Comparison of ENCODE assay signal across 29 cellular contexts in the genomic region with DNA sequence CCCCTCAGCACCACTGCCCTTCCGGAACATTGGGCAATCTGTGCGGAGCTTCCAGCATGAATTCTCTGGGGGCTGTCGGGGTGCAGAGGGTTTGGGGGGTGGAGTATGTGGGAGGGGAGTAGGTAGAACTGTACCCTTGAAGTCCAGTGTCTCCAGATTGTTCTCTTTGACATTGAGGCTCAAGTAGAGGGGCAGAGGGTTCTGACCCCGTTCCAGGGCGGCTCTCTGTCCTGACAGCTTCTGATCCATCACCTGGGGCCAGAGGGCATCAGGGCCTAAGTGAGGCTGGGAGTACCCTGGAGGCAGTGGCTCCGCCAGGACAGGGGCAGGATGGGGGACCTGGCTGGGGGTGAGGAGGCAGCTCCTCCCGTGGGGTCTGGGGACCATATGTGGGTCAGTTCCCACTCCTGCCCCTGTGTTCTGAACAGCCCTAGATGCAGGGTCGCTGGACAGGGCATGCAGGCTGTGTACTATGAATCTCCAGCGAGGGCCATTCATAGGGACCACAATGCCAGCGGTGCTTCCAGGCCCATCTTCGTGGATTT. TPM values are rescaled to one million over a fixed set of nuclear protein-coding genes. Genes with fewer than 3 reads are reported as not detected.
DNase-seq lines count a peak whose midpoint lies in the region; ATAC-seq and TF ChIP-seq lines count a peak whose summit lies in the region.
"Had no signal": no experiment of that assay in that cellular context is flagged by ENCODE, and none has a peak within 500 bp of the region (broad histone marks: within the 10 kb centered on the region; RNA-seq: fewer than 3 reads in every experiment).

No MANE protein-coding gene starts in this region.

- H3K14ac ChIP-seq in neuronal stem cell (ENCODE audit: low read length): no peak overlapping the region

- no peak overlapping the region for H2BK15ac ChIP-seq in neuronal stem cell (ENCODE audit: low read length)

- no peaks in the 10 kb centered on the region for H3K36me3 ChIP-seq in neuronal stem cell (replicated peaks in 1 of 2; ENCODE audit: control insufficient read depth in 2 of 2, insufficient read depth in 2 of 2, low read length in 2 of 2)
- H3K36me3 ChIP-seq in H7 (replicated peaks; ENCODE audit: control insufficient read depth, insufficient read depth, low read length): no peaks in the 10 kb centered on the region
- H3K36me3 ChIP-seq: BLaER1 treated with 17β-estradiol and CSF1 and Interleukin-3, amounts not matched to agents 10 nM and 100 nM; SJSA1 had no signal

- H3K23ac ChIP-seq in neuronal stem cell (ENCODE audit: low read depth, low read length, poor library complexity): peak overlapping the region; percentile 22

- peaks cover 0 to 3% of the 10 kb centered on the region in 2 donors for H3K4me1 Mint-ChIP-seq in natural killer cell treated with Interleukin-12 subunit alpha and Interleukin-12 subunit beta and Interleukin-15 and Interleukin-18, amount 100 ng/mL, for 72 hours (ENCODE audit: low read depth in 2 of 2)
- no peaks in the 10 kb centered on the region for H3K4me1 Mint-ChIP-seq in natural killer cell
- no peaks in the 10 kb centered on the region for H3K4me1 Mint-ChIP-seq in stimulated activated effector memory CD8-positive, alpha-beta T cell treated with anti-CD3 and anti-CD28 coated beads, Interleukin-12 subunit alpha, Interleukin-12 subunit beta, amount 100 ng/mL, for 72 hours
- no peaks in the 10 kb centered on the region for H3K4me1 Mint-ChIP-seq in activated CD4-positive, alpha-beta T cell treated with anti-CD3 and anti-CD28 coated beads, Interleukin-2, amount 10 ng/mL, durations not matched to agents 7 days and 5 days

- H2AFZ ChIP-seq in neuronal stem cell (ENCODE audit: low read length): no peak overlapping the region
- H2AFZ ChIP-seq: GM23248, PC-9 had no signal

- no peak overlapping the region for H2BK5ac ChIP-seq in neuronal stem cell (ENCODE audit: low read length)

- no peak overlapping the region for H3K27ac Mint-ChIP-seq in natural killer cell treated with Interleukin-12 subunit alpha and Interleukin-12 subunit beta and Interleukin-15 and Interleukin-18, amount 100 ng/mL, for 72 hours
- H3K27ac Mint-ChIP-seq in natural killer cell: no peak overlapping the region
- no peak overlapping the region for H3K27ac Mint-ChIP-seq in stimulated activated effector memory CD8-positive, alpha-beta T cell treated with anti-CD3 and anti-CD28 coated beads, Interleukin-12 subunit alpha, Interleukin-12 subunit beta, amount 100 ng/mL, for 72 hours
- H3K27ac Mint-ChIP-seq in activated CD4-positive, alpha-beta T cell treated with anti-CD3 and anti-CD28 coated beads, Interleukin-2, amount 10 ng/mL, durations not matched to agents 7 days and 5 days: no peak overlapping the region
- H3K27ac Mint-ChIP-seq: CD4-positive, alpha-beta T cell had no signal

- no peak overlapping the region for H3K4me3 Mint-ChIP-seq in natural killer cell treated with Interleukin-12 subunit alpha and Interleukin-12 subunit beta and Interleukin-15 and Interleukin-18, amount 100 ng/mL, for 72 hours
- H3K4me3 Mint-ChIP-seq in natural killer cell: no peak overlapping the region
- no peak overlapping the region for H3K4me3 Mint-ChIP-seq in stimulated activated effector memory CD8-positive, alpha-beta T cell treated with anti-CD3 and anti-CD28 coated beads, Interleukin-12 subunit alpha, Interleukin-12 subunit beta, amount 100 ng/mL, for 72 hours
- no peak overlapping the region for H3K4me3 Mint-ChIP-seq in activated CD4-positive, alpha-beta T cell treated with anti-CD3 and anti-CD28 coated beads, Interleukin-2, amount 10 ng/mL, durations not matched to agents 7 days and 5 days
- H3K4me3 Mint-ChIP-seq: CD4-positive, alpha-beta T cell; H9 had no signal

- no peak overlapping the region for H3K4me3 ChIP-seq in neuronal stem cell (ENCODE audit: low read length in 2 of 2)
- H3K4me3 ChIP-seq in H7 (ENCODE audit: insufficient read depth, low read depth, low read length): no peak overlapping the region
- H3K4me3 ChIP-seq: A549; BLaER1 treated with 17β-estradiol and CSF1 and Interleukin-3, amounts not matched to agents 10 nM and 100 nM; GM23248; K562; PC-9; SJSA1 had no signal

- H3K27me3 Mint-ChIP-seq in natural killer cell treated with Interleukin-12 subunit alpha and Interleukin-12 subunit beta and Interleukin-15 and Interleukin-18, amount 100 ng/mL, for 72 hours: peaks cover 6 to 11% of the 10 kb centered on the region in 2 donors
- peaks cover 8 to 10% of the 10 kb centered on the region in 2 donors for H3K27me3 Mint-ChIP-seq in natural killer cell (ENCODE audit: low read depth in 2 of 2)
- peaks cover 10% of the 10 kb centered on the region for H3K27me3 Mint-ChIP-seq in activated CD4-positive, alpha-beta T cell treated with anti-CD3 and anti-CD28 coated beads, Interleukin-2, amount 10 ng/mL, durations not matched to agents 7 days and 5 days

- H2BK120ac ChIP-seq in neuronal stem cell (ENCODE audit: low read depth, low read length): no peak overlapping the region

- POLR2A ChIA-PET in activated CD4-positive, alpha-beta T cell treated with anti-CD3 and anti-CD28 coated beads, Interleukin-2, amount 10 ng/mL, durations not matched to agents 7 days and 5 days (lab: Charles Lee): no interaction called here

- no peak overlapping the region for H4K8ac ChIP-seq in neuronal stem cell (ENCODE audit: low read depth, low read length)

- no peaks in the 10 kb centered on the region for H3K36me3 Mint-ChIP-seq in natural killer cell treated with Interleukin-12 subunit alpha and Interleukin-12 subunit beta and Interleukin-15 and Interleukin-18, amount 100 ng/mL, for 72 hours
- H3K36me3 Mint-ChIP-seq in natural killer cell: no peaks in the 10 kb centered on the region
- H3K36me3 Mint-ChIP-seq in stimulated activated effector memory CD8-positive, alpha-beta T cell treated with anti-CD3 and anti-CD28 coated beads, Interleukin-12 subunit alpha, Interleukin-12 subunit beta, amount 100 ng/mL, for 72 hours: no peaks in the 10 kb centered on the region
- H3K36me3 Mint-ChIP-seq in activated CD4-positive, alpha-beta T cell treated with anti-CD3 and anti-CD28 coated beads, Interleukin-2, amount 10 ng/mL, durations not matched to agents 7 days and 5 days (ENCODE audit: low read depth): no peaks in the 10 kb centered on the region

- no peak overlapping the region for H3K4me2 ChIP-seq in neuronal stem cell (ENCODE audit: insufficient read depth, low read length, poor library complexity, severe bottlenecking)
- H3K4me2 ChIP-seq: A549, PC-9 had no signal

- WGBS in neuronal stem cell (ENCODE audit: extremely low coverage in 2 of 2, insufficient read length in 2 of 2, insufficient replicate concordance in 1 of 2), 2 donors: no CpG with 5 or more reads among the region's 11 CpGs

- H3K79me1 ChIP-seq in neuronal stem cell (ENCODE audit: low read depth, low read length): no peaks in the 10 kb centered on the region

- H3K9me3 Mint-ChIP-seq in natural killer cell treated with Interleukin-12 subunit alpha and Interleukin-12 subunit beta and Interleukin-15 and Interleukin-18, amount 100 ng/mL, for 72 hours: no peaks in the 10 kb centered on the region
- peaks cover 0 to 3% of the 10 kb centered on the region in 2 donors for H3K9me3 Mint-ChIP-seq in natural killer cell
- H3K9me3 Mint-ChIP-seq in stimulated activated effector memory CD8-positive, alpha-beta T cell treated with anti-CD3 and anti-CD28 coated beads, Interleukin-12 subunit alpha, Interleukin-12 subunit beta, amount 100 ng/mL, for 72 hours: no peaks in the 10 kb centered on the region
- H3K9me3 Mint-ChIP-seq in activated CD4-positive, alpha-beta T cell treated with anti-CD3 and anti-CD28 coated beads, Interleukin-2, amount 10 ng/mL, durations not matched to agents 7 days and 5 days: no peaks in the 10 kb centered on the region
- H3K9me3 Mint-ChIP-seq: H9 had no signal

- H3K9ac ChIP-seq in neuronal stem cell (ENCODE audit: low read depth, low read length, poor library complexity): no peak overlapping the region
- H3K9ac ChIP-seq: BLaER1 treated with 17β-estradiol and CSF1 and Interleukin-3, amounts not matched to agents 10 nM and 100 nM; GM23248 had no signal

- H2AK5ac ChIP-seq in neuronal stem cell (ENCODE audit: low read depth, low read length): peak overlapping the region; percentile 47

- H3K4ac ChIP-seq in neuronal stem cell (ENCODE audit: low read length): no peak overlapping the region

- no peak for TF ChIP-seq CTCF in natural killer cell (IDR thresholded peaks at IDR 0.05)

- H3K18ac ChIP-seq in neuronal stem cell (ENCODE audit: low read length): no peak overlapping the region

- H2BK12ac ChIP-seq in neuronal stem cell (ENCODE audit: low read length): no peak overlapping the region

- no peak overlapping the region for H4K91ac ChIP-seq in neuronal stem cell (ENCODE audit: low read depth, low read length, poor library complexity)

- CTCF ChIA-PET in activated CD4-positive, alpha-beta T cell treated with anti-CD3 and anti-CD28 coated beads, Interleukin-2, amount 10 ng/mL, durations not matched to agents 7 days and 5 days (lab: Charles Lee): interaction anchor here (1.2 to 3.8 kb wide), 3 partner anchors 10 to 19 kb away, joined by 3 to 29 read pairs (median 4); no protein-coding TSS in a partner anchor

- no peaks in the 10 kb centered on the region for H3K4me1 ChIP-seq in neuronal stem cell (ENCODE audit: control insufficient read depth in 2 of 2, insufficient read depth in 1 of 2, low read depth in 1 of 2, low read length in 2 of 2)
- H3K4me1 ChIP-seq: A549, SJSA1 had no signal

- H3K27ac ChIP-seq in neuronal stem cell (replicated peaks; ENCODE audit: low read length): no peak overlapping the region
- H3K27ac ChIP-seq: A549; BLaER1 treated with 17β-estradiol and CSF1 and Interleukin-3, amounts not matched to agents 10 nM and 100 nM; GM23248; PC-9; SJSA1 had no signal

- intact Hi-C loops in natural killer cell (cut with micrococcal nuclease): no loop called here

- H3K27me3 ChIP-seq in neuronal stem cell (ENCODE audit: control insufficient read depth in 3 of 3, insufficient read depth in 3 of 3, low read depth in 1 of 3, low read length in 3 of 3): peaks cover 0 to 10% (median 0%) of the 10 kb centered on the region in 3 experiments
- H3K27me3 ChIP-seq in H7 (ENCODE audit: control insufficient read depth, insufficient read depth, low read length): no peaks in the 10 kb centered on the region
- H3K27me3 ChIP-seq: BLaER1 treated with 17β-estradiol and CSF1 and Interleukin-3, amounts not matched to agents 10 nM and 100 nM; SJSA1 had no signal

- H3K9me3 ChIP-seq in neuronal stem cell (replicated peaks in 1 of 2; ENCODE audit: control insufficient read depth in 2 of 2, insufficient read depth in 1 of 2, low read depth in 1 of 2, low read length in 2 of 2): no peaks in the 10 kb centered on the region
- H3K9me3 ChIP-seq: A549, SJSA1 had no signal

- DNase-seq in natural killer cell treated with Interleukin-12 subunit alpha and Interleukin-12 subunit beta and Interleukin-15 and Interleukin-18, amount 100 ng/mL, for 72 hours (ENCODE audit: low spot score): no peak
- no peak for DNase-seq in natural killer cell
- no peak for DNase-seq in neuronal stem cell (ENCODE audit: low spot score)
- no peak for DNase-seq in stimulated activated effector memory CD8-positive, alpha-beta T cell treated with anti-CD3 and anti-CD28 coated beads, Interleukin-12 subunit alpha, Interleukin-12 subunit beta, amount 100 ng/mL, for 72 hours (ENCODE audit: low spot score in 2 of 2)
- DNase-seq in H7: no peak
- DNase-seq in activated CD4-positive, alpha-beta T cell treated with anti-CD3 and anti-CD28 coated beads, Interleukin-2, amount 10 ng/mL, durations not matched to agents 7 days and 5 days: no peak
- DNase-seq in NCI-H345 (lab: John Stamatoyannopoulos, UW): no peak
- DNase-seq: AML-193; CD4-positive, alpha-beta T cell; DMS53; GM23248; H9; MV-4-11; NCI-H1105; NCI-H1436 treated with DMSO at 0.1 percent for 48 hours; NCI-H187 treated with DMSO at 0.1 percent for 48 hours; NCI-H446; NCI-H524 treated with DMSO at 0.1 percent for 48 hours; NCI-H774; PC-9 had no signal

- ATAC-seq in natural killer cell treated with Interleukin-12 subunit alpha and Interleukin-12 subunit beta and Interleukin-15 and Interleukin-18, amount 100 ng/mL, for 72 hours: peak; percentile 19 to 47
- no peak for ATAC-seq in natural killer cell
- ATAC-seq in stimulated activated effector memory CD8-positive, alpha-beta T cell treated with anti-CD3 and anti-CD28 coated beads, Interleukin-12 subunit alpha, Interleukin-12 subunit beta, amount 100 ng/mL, for 72 hours: peak; percentile 18
- ATAC-seq: A549, K562, Right ventricle myocardium inferior had no signal

RNA-seq across cellular contexts. Expression of a gene that starts 22.1 kb away (rescaled TPM):
- not detected for total RNA-seq in natural killer cell treated with Interleukin-12 subunit alpha and Interleukin-12 subunit beta and Interleukin-15 and Interleukin-18, amount 100 ng/mL, for 72 hours
- total RNA-seq in natural killer cell: not detected
- 0.03 TPM for polyA plus RNA-seq in neuronal stem cell (2013, experiment 1 of 2)
- polyA plus RNA-seq in neuronal stem cell (2013, experiment 2 of 2): 0.07 TPM
- 0.11 and 0.17 TPM in 2 replicates for total RNA-seq in H7 (2014; rRNA removed; shearing (Covaris generic))
- total RNA-seq in activated CD4-positive, alpha-beta T cell treated with anti-CD3 and anti-CD28 coated beads, Interleukin-2, amount 10 ng/mL, durations not matched to agents 7 days and 5 days: not detected
- total RNA-seq: CD4-positive, alpha-beta T cell; Daoy; GM23248; LHCN-M2; MCF 10A; Right ventricle myocardium inferior; RPMI7951; SJSA1 had no signal
- polyA plus RNA-seq: A549, GM23248, K562 had no signal

RNA-seq across cellular contexts. Expression of a gene that starts 51.4 kb away (rescaled TPM):
- total RNA-seq in natural killer cell treated with Interleukin-12 subunit alpha and Interleukin-12 subunit beta and Interleukin-15 and Interleukin-18, amount 100 ng/mL, for 72 hours: not detected
- total RNA-seq in natural killer cell: not detected
- not detected for polyA plus RNA-seq in neuronal stem cell (2013, experiment 1 of 2)
- polyA plus RNA-seq in neuronal stem cell (2013, experiment 2 of 2): not detected
- not detected in 2 replicates for total RNA-seq in H7 (2014; rRNA removed; shearing (Covaris generic))
- total RNA-seq in activated CD4-positive, alpha-beta T cell treated with anti-CD3 and anti-CD28 coated beads, Interleukin-2, amount 10 ng/mL, durations not matched to agents 7 days and 5 days: not detected
- total RNA-seq: CD4-positive, alpha-beta T cell; Daoy; GM23248; H9; K562; LHCN-M2; PC-9; RPMI7951; SJSA1 had no signal
- polyA plus RNA-seq: GM23248 had no signal

Comparison
In these comparisons a context has a peak if more than half of its experiments do, and no peak if none do; other contexts are left out.
1. ATAC-seq: peak in natural killer cell treated with Interleukin-12 subunit alpha and Interleukin-12 subunit beta and Interleukin-15 and Interleukin-18, amount 100 ng/mL, for 72 hours (2 of 2) and stimulated activated effector memory CD8-positive, alpha-beta T cell treated with anti-CD3 and anti-CD28 coated beads, Interleukin-12 subunit alpha, Interleukin-12 subunit beta, amount 100 ng/mL, for 72 hours (single experiment); none in natural killer cell (0 of 3).